ENCODE assay signal across 1 cellular context in the genomic region with DNA sequence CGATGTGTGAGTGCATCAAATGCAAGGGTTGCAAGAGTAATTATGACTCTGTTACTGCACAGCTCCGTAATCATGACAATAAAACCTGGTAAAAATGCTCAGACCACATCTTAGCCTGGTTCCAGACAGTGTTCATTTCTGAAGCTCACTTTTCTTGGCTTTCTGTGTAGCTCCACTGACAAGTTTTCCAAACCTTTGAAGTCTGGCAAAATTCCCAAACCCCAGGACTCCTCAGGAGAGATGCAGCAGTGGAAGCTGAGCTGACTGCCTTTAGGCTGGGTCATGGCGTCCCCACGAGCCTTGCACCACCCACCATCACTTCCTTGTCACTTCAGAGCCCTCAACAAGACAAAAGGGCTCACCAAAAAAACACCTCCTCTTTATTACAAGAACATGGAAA.
TF ChIP-seq lines count a peak whose summit lies in the region.

No MANE protein-coding gene starts in this region.

TF ChIP-seq in GM23338, 12 proteins besides CTCF, POLR2A, EP300 and RAD21 (continued from another document):
- TF ChIP-seq, protein P1, sequence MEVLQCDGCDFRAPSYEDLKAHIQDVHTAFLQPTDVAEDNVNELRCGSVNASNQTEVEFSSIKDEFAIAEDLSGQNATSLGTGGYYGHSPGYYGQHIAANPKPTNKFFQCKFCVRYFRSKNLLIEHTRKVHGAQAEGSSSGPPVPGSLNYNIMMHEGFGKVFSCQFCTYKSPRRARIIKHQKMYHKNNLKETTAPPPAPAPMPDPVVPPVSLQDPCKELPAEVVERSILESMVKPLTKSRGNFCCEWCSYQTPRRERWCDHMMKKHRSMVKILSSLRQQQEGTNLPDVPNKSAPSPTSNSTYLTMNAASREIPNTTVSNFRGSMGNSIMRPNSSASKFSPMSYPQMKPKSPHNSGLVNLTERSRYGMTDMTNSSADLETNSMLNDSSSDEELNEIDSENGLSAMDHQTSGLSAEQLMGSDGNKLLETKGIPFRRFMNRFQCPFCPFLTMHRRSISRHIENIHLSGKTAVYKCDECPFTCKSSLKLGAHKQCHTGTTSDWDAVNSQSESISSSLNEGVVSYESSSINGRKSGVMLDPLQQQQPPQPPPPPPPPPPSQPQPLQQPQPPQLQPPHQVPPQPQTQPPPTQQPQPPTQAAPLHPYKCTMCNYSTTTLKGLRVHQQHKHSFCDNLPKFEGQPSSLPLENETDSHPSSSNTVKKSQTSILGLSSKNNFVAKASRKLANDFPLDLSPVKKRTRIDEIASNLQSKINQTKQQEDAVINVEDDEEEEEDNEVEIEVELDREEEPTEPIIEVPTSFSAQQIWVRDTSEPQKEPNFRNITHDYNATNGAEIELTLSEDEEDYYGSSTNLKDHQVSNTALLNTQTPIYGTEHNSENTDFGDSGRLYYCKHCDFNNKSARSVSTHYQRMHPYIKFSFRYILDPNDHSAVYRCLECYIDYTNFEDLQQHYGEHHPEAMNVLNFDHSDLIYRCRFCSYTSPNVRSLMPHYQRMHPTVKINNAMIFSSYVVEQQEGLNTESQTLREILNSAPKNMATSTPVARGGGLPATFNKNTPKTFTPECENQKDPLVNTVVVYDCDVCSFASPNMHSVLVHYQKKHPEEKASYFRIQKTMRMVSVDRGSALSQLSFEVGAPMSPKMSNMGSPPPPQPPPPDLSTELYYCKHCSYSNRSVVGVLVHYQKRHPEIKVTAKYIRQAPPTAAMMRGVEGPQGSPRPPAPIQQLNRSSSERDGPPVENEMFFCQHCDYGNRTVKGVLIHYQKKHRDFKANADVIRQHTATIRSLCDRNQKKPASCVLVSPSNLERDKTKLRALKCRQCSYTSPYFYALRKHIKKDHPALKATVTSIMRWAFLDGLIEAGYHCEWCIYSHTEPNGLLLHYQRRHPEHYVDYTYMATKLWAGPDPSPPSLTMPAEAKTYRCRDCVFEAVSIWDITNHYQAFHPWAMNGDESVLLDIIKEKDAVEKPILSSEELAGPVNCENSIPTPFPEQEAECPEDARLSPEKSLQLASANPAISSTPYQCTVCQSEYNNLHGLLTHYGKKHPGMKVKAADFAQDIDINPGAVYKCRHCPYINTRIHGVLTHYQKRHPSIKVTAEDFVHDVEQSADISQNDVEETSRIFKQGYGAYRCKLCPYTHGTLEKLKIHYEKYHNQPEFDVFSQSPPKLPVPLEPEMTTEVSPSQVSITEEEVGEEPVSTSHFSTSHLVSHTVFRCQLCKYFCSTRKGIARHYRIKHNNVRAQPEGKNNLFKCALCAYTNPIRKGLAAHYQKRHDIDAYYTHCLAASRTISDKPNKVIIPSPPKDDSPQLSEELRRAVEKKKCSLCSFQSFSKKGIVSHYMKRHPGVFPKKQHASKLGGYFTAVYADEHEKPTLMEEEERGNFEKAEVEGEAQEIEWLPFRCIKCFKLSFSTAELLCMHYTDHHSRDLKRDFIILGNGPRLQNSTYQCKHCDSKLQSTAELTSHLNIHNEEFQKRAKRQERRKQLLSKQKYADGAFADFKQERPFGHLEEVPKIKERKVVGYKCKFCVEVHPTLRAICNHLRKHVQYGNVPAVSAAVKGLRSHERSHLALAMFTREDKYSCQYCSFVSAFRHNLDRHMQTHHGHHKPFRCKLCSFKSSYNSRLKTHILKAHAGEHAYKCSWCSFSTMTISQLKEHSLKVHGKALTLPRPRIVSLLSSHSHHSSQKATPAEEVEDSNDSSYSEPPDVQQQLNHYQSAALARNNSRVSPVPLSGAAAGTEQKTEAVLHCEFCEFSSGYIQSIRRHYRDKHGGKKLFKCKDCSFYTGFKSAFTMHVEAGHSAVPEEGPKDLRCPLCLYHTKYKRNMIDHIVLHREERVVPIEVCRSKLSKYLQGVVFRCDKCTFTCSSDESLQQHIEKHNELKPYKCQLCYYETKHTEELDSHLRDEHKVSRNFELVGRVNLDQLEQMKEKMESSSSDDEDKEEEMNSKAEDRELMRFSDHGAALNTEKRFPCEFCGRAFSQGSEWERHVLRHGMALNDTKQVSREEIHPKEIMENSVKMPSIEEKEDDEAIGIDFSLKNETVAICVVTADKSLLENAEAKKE (CRISPR knock-in tag; IDR thresholded peaks at IDR 0.05) = no peak
- TF ChIP-seq, protein P2, sequence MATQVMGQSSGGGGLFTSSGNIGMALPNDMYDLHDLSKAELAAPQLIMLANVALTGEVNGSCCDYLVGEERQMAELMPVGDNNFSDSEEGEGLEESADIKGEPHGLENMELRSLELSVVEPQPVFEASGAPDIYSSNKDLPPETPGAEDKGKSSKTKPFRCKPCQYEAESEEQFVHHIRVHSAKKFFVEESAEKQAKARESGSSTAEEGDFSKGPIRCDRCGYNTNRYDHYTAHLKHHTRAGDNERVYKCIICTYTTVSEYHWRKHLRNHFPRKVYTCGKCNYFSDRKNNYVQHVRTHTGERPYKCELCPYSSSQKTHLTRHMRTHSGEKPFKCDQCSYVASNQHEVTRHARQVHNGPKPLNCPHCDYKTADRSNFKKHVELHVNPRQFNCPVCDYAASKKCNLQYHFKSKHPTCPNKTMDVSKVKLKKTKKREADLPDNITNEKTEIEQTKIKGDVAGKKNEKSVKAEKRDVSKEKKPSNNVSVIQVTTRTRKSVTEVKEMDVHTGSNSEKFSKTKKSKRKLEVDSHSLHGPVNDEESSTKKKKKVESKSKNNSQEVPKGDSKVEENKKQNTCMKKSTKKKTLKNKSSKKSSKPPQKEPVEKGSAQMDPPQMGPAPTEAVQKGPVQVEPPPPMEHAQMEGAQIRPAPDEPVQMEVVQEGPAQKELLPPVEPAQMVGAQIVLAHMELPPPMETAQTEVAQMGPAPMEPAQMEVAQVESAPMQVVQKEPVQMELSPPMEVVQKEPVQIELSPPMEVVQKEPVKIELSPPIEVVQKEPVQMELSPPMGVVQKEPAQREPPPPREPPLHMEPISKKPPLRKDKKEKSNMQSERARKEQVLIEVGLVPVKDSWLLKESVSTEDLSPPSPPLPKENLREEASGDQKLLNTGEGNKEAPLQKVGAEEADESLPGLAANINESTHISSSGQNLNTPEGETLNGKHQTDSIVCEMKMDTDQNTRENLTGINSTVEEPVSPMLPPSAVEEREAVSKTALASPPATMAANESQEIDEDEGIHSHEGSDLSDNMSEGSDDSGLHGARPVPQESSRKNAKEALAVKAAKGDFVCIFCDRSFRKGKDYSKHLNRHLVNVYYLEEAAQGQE (IDR thresholded peaks at IDR 0.05; ENCODE audit: unreplicated experiment) = no peak
- TF ChIP-seq EZH2phosphoT487 (IDR thresholded peaks at IDR 0.05; ENCODE audit: unreplicated experiment) = no peak
- TF ChIP-seq, protein P3, sequence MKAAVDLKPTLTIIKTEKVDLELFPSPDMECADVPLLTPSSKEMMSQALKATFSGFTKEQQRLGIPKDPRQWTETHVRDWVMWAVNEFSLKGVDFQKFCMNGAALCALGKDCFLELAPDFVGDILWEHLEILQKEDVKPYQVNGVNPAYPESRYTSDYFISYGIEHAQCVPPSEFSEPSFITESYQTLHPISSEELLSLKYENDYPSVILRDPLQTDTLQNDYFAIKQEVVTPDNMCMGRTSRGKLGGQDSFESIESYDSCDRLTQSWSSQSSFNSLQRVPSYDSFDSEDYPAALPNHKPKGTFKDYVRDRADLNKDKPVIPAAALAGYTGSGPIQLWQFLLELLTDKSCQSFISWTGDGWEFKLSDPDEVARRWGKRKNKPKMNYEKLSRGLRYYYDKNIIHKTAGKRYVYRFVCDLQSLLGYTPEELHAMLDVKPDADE (IDR thresholded peaks at IDR 0.05) = no peak
- no peak for TF ChIP-seq ZNF331 (CRISPR knock-in tag; IDR thresholded peaks at IDR 0.05; ENCODE audit: low read depth)
- TF ChIP-seq EZH2 (IDR thresholded peaks at IDR 0.05; ENCODE audit: low read depth, unreplicated experiment) = no peak
- no peak for TF ChIP-seq JUNB (IDR thresholded peaks at IDR 0.05; ENCODE audit: unreplicated experiment)
- TF ChIP-seq NANOG (IDR thresholded peaks at IDR 0.05; ENCODE audit: borderline replicate concordance) = no peak
- no peak for TF ChIP-seq STAT1 (IDR thresholded peaks at IDR 0.05; ENCODE audit: unreplicated experiment)
- no peak for TF ChIP-seq POLR2AphosphoS5 (IDR thresholded peaks at IDR 0.05; ENCODE audit: low read depth)
- TF ChIP-seq ZNF114 (CRISPR knock-in tag; IDR thresholded peaks at IDR 0.05) = no peak
